Comparison of ENCODE assay signal across 28 cellular contexts in the genomic region with DNA sequence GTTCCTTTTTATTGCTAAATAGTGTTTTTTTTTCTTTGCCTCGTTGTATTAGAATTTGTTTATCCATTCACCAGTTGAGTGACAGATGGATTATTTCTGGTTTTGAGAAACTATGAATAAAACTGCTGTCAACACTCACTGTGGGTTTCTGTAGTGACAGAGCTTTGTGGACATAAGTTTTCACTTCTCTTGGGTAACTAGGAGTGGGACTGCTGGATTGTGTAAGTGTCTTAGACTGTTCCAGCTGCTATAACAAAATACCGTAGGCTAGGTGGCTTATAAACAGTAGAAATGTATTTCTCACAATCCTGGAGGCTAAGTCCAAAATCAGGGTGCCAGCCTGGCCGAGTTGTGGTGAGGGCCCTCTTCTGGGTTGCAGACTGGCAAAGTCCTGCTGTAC.
"Had no signal": no experiment of that assay in that cellular context is flagged by ENCODE, and none has a peak within 500 bp of the region (broad histone marks: within the 10 kb centered on the region; RNA-seq: fewer than 3 reads in every experiment).

No MANE protein-coding gene starts in this region.

- H3K27me3 Mint-ChIP-seq: activated naive CD4-positive, alpha-beta T cell treated with anti-CD3 and anti-CD28 coated beads, Interleukin-2, amount 50 U/mL, for 24 hours; progenitor cell of endocrine pancreas had no signal

- ATAC-seq: body of pancreas, heart left ventricle, left colon, sciatic nerve had no signal

- H3K9me3 ChIP-seq: body of pancreas, esophagus muscularis mucosa, heart left ventricle, ovary, stomach, thyroid gland, upper lobe of left lung, vagina had no signal

- H3K4me1 Mint-ChIP-seq: activated naive CD4-positive, alpha-beta T cell treated with anti-CD3 and anti-CD28 coated beads, Interleukin-2, amount 50 U/mL, for 24 hours; mesothelial cell of epicardium had no signal

- H3K4me3 ChIP-seq: body of pancreas, esophagus muscularis mucosa, heart left ventricle, ovary, skin epidermis, stomach, thyroid gland, upper lobe of left lung, vagina had no signal

- H3K36me3 Mint-ChIP-seq: activated naive CD4-positive, alpha-beta T cell treated with anti-CD3 and anti-CD28 coated beads, Interleukin-2, amount 50 U/mL, for 24 hours; immature natural killer cell; mesothelial cell of epicardium; naive B cell; stimulated activated naive B cell treated with anti-CD40 and anti-IgM and Interleukin-4, amounts not matched to agents 10 μg/mL and 1 μg/mL and 100 μg/mL, for 72 hours had no signal

- H3K4me1 ChIP-seq: body of pancreas, esophagus muscularis mucosa, foreskin keratinocyte, heart left ventricle, stomach, upper lobe of left lung, vagina had no signal

- H3K4me3 Mint-ChIP-seq: activated B cell treated with CpG ODN at 0.5 μM for 24 hours; activated naive CD4-positive, alpha-beta T cell treated with anti-CD3 and anti-CD28 coated beads, Interleukin-2, amount 50 U/mL, for 24 hours; immature natural killer cell; mesothelial cell of epicardium; naive B cell; nephron progenitor cell; stimulated activated naive B cell treated with anti-CD40 and anti-IgM and Interleukin-4, amounts not matched to agents 10 μg/mL and 1 μg/mL and 100 μg/mL, for 72 hours had no signal

- H3K27ac Mint-ChIP-seq: activated B cell treated with CpG ODN at 0.5 μM for 24 hours; activated naive CD4-positive, alpha-beta T cell treated with anti-CD3 and anti-CD28 coated beads, Interleukin-2, amount 50 U/mL, for 24 hours; immature natural killer cell; mesothelial cell of epicardium; nephron progenitor cell; progenitor cell of endocrine pancreas; stimulated activated naive B cell treated with anti-CD40 and anti-IgM and Interleukin-4, amounts not matched to agents 10 μg/mL and 1 μg/mL and 100 μg/mL, for 72 hours had no signal

- FAIRE-seq: colon, kidney had no signal

- H3K36me3 ChIP-seq: esophagus muscularis mucosa, heart left ventricle, ovary, stomach, thyroid gland, upper lobe of left lung, vagina had no signal

- DNase-seq: activated B cell treated with CpG ODN at 0.5 μM for 24 hours; activated CD4-positive, alpha-beta T cell treated with anti-CD3 and anti-CD28 coated beads, Interleukin-2, amount 50 U/mL, for 1 hour; anterior cingulate cortex; body of pancreas; dermis blood vessel endothelial cell; effector CD4-positive, alpha-beta T cell; heart left ventricle; hypothalamus; immature natural killer cell; kidney; left colon; naive B cell; nephron progenitor cell; ovary; stimulated activated CD4-positive, alpha-beta T cell treated with anti-CD3 and anti-CD28 coated beads, Interleukin-4, amount 100 ng/mL, for 24 hours; stimulated activated naive B cell treated with anti-CD40 and anti-IgM and Interleukin-4, amounts not matched to agents 10 μg/mL and 1 μg/mL and 100 μg/mL, for 72 hours; stomach; thyroid gland; upper lobe of left lung had no signal

- H3K27ac ChIP-seq: body of pancreas, esophagus muscularis mucosa, foreskin keratinocyte, heart left ventricle, ovary, skin epidermis, stomach, thyroid gland, upper lobe of left lung, vagina had no signal

- H3K27me3 ChIP-seq: body of pancreas, ovary, thyroid gland, upper lobe of left lung, vagina had no signal

- H3K9me3 Mint-ChIP-seq: activated B cell treated with CpG ODN at 0.5 μM for 24 hours; activated naive CD4-positive, alpha-beta T cell treated with anti-CD3 and anti-CD28 coated beads, Interleukin-2, amount 50 U/mL, for 24 hours; immature natural killer cell; naive B cell; nephron progenitor cell; stimulated activated naive B cell treated with anti-CD40 and anti-IgM and Interleukin-4, amounts not matched to agents 10 μg/mL and 1 μg/mL and 100 μg/mL, for 72 hours had no signal
